In genomic region chr7:47484457-47484856, GRCh38 we compare ENCODE assay signal across 24 cellular contexts.
A peak's percentile ranks its signal among the peaks of the same experiment; 100 is the strongest.
DNase-seq lines count a peak whose midpoint lies in the region; ATAC-seq and TF ChIP-seq lines count a peak whose summit lies in the region.
"Had no signal": no experiment of that assay in that cellular context is flagged by ENCODE, and none has a peak within 500 bp of the region (broad histone marks: within the 10 kb centered on the region; RNA-seq: fewer than 3 reads in every experiment).

No MANE protein-coding gene starts in this region.

- H3K4me3 Mint-ChIP-seq in activated CD4-positive, alpha-beta T cell treated with anti-CD3 and anti-CD28 coated beads, Interleukin-2, amount 10 ng/mL, durations not matched to agents 24 days and 14 days: no peak overlapping the region
- H3K4me3 Mint-ChIP-seq: activated CD8-positive, alpha-beta T cell treated with anti-CD3 and anti-CD28 coated beads, Interleukin-2, amount 10 ng/mL, durations not matched to agents 7 days and 5 days; activated naive CD8-positive, alpha-beta T cell treated with anti-CD3 and anti-CD28 coated beads, Interleukin-2, amount 10 ng/mL, durations not matched to agents 7 days and 5 days; T-cell had no signal

- CTCF ChIA-PET in HEK293 (lab: Yijun Ruan, JAX): interaction anchor here (0.9 to 1.1 kb wide), 3 partner anchors 39 to 302 kb away, joined by 3 read pairs; no protein-coding TSS in a partner anchor
- CTCF ChIA-PET in RWPE1 (lab: Yijun Ruan, JAX): interaction anchor here (0.9 to 1.1 kb wide), 2 partner anchors 27 to 219 kb away, joined by 3 to 5 read pairs; no protein-coding TSS in a partner anchor

- ATAC-seq in right lobe of liver: no peak
- ATAC-seq: activated CD8-positive, alpha-beta T cell treated with anti-CD3 and anti-CD28 coated beads, Interleukin-2, amount 10 ng/mL, durations not matched to agents 7 days and 5 days; HCT116; left lung; T-cell had no signal

- peaks cover 10% of the 10 kb centered on the region for H3K4me1 ChIP-seq in HEK293 (ENCODE audit: control insufficient read depth, insufficient read depth, low read length)
- H3K4me1 ChIP-seq in right lobe of liver: peaks cover 0 to 52% (median 25%) of the 10 kb centered on the region in 4 donors
- peaks cover 0 to 52% (median 43%) of the 10 kb centered on the region in 4 donors for H3K4me1 ChIP-seq in sigmoid colon
- peaks cover 30% of the 10 kb centered on the region for H3K4me1 ChIP-seq in suprapubic skin

- no peaks in the 10 kb centered on the region for H3K36me3 ChIP-seq in HEK293 (ENCODE audit: control insufficient read depth in 2 of 2, insufficient read depth in 1 of 2, low read length in 2 of 2)
- H3K36me3 ChIP-seq in right lobe of liver: no peaks in the 10 kb centered on the region
- H3K36me3 ChIP-seq in sigmoid colon: no peaks in the 10 kb centered on the region
- no peaks in the 10 kb centered on the region for H3K36me3 ChIP-seq in suprapubic skin
- H3K36me3 ChIP-seq: left lung, SJCRH30 had no signal

- no peaks in the 10 kb centered on the region for H3K9me3 ChIP-seq in HEK293 (ENCODE audit: control insufficient read depth, insufficient read depth, low read depth, low read length)
- H3K9me3 ChIP-seq in right lobe of liver: no peaks in the 10 kb centered on the region
- no peaks in the 10 kb centered on the region for H3K9me3 ChIP-seq in sigmoid colon
- no peaks in the 10 kb centered on the region for H3K9me3 ChIP-seq in suprapubic skin
- H3K9me3 ChIP-seq: left lung, mucosa of descending colon, SJCRH30 had no signal

- no peak overlapping the region for H3K4me3 ChIP-seq in HEK293 (ENCODE audit: low read depth, low read length)
- no peak overlapping the region for H3K4me3 ChIP-seq in right lobe of liver
- no peak overlapping the region for H3K4me3 ChIP-seq in sigmoid colon
- H3K4me3 ChIP-seq in suprapubic skin: no peak overlapping the region
- H3K4me3 ChIP-seq: left lung, mucosa of descending colon, SJCRH30 had no signal

- peaks cover 5% of the 10 kb centered on the region for H3K9me3 Mint-ChIP-seq in activated CD4-positive, alpha-beta T cell treated with anti-CD3 and anti-CD28 coated beads, Interleukin-2, amount 10 ng/mL, durations not matched to agents 24 days and 14 days
- H3K9me3 Mint-ChIP-seq: activated naive CD8-positive, alpha-beta T cell treated with anti-CD3 and anti-CD28 coated beads, Interleukin-2, amount 10 ng/mL, durations not matched to agents 7 days and 5 days; T-cell had no signal

- intact Hi-C loops in right lobe of liver (cut with DNase I): no loop called here
- intact Hi-C loops in sigmoid colon (cut with DNase I): no loop called here
- intact Hi-C loops in activated CD4-positive, alpha-beta T cell treated with anti-CD3 and anti-CD28 coated beads, Interleukin-2, amount 10 ng/mL, durations not matched to agents 24 days and 14 days (cut with micrococcal nuclease): loop anchor here (5.0 kb wide), 3 partner anchors 122 to 603 kb away; partner anchors contain the start of genes C7orf57 and UPP1

- no peaks in the 10 kb centered on the region for H3K27me3 Mint-ChIP-seq in activated CD4-positive, alpha-beta T cell treated with anti-CD3 and anti-CD28 coated beads, Interleukin-2, amount 10 ng/mL, durations not matched to agents 24 days and 14 days
- H3K27me3 Mint-ChIP-seq: T-cell had no signal

- 100% methylated on average over 1 of the region's 7 CpGs for WGBS in right lobe of liver (ENCODE audit: insufficient coverage, low coverage, low lambda C conversion rate, missing lambda C conversion rate)
- 91 to 95% methylated on average over 7 of the region's 7 CpGs for WGBS in sigmoid colon, 2 donors
- WGBS in suprapubic skin: 89% methylated on average over 4 of the region's 7 CpGs

- peaks cover 28% of the 10 kb centered on the region for H3K4me1 Mint-ChIP-seq in activated CD4-positive, alpha-beta T cell treated with anti-CD3 and anti-CD28 coated beads, Interleukin-2, amount 10 ng/mL, durations not matched to agents 24 days and 14 days
- H3K4me1 Mint-ChIP-seq: activated naive CD8-positive, alpha-beta T cell treated with anti-CD3 and anti-CD28 coated beads, Interleukin-2, amount 10 ng/mL, durations not matched to agents 7 days and 5 days had no signal

- TF ChIP-seq CTCF in HEK293 (tag by site-specific recombination; IDR thresholded peaks at IDR 0.05) (no peak), RWPE1 (conservative IDR thresholded peaks at IDR 0.05; ENCODE audit: low read depth) (no peak), right lobe of liver (IDR thresholded peaks at IDR 0.05) (no peak), sigmoid colon (IDR thresholded peaks at IDR 0.05) (no peak), suprapubic skin (IDR thresholded peaks at IDR 0.05) (no peak)

- no peaks in the 10 kb centered on the region for H3K36me3 Mint-ChIP-seq in activated CD4-positive, alpha-beta T cell treated with anti-CD3 and anti-CD28 coated beads, Interleukin-2, amount 10 ng/mL, durations not matched to agents 24 days and 14 days (ENCODE audit: low read depth)
- H3K36me3 Mint-ChIP-seq: activated naive CD8-positive, alpha-beta T cell treated with anti-CD3 and anti-CD28 coated beads, Interleukin-2, amount 10 ng/mL, durations not matched to agents 7 days and 5 days; T-cell had no signal

- TF ChIP-seq POLR2A in right lobe of liver (IDR thresholded peaks at IDR 0.05): no peak
- TF ChIP-seq POLR2A in sigmoid colon (IDR thresholded peaks at IDR 0.05): no peak
- no peak for TF ChIP-seq POLR2A in suprapubic skin (IDR thresholded peaks at IDR 0.05)

- POLR2A ChIA-PET in HEK293 (lab: Yijun Ruan, JAX): interaction anchor here (0.7 to 1.0 kb wide), 2 partner anchors 70 to 120 kb away, joined by 3 read pairs; no protein-coding TSS in a partner anchor
- POLR2A ChIA-PET in RWPE1 (lab: Yijun Ruan, JAX; ENCODE audit: low non-redundant PET): interaction anchor here (0.6 kb wide), 1 partner anchor 77 kb away, joined by 13 read pairs; no protein-coding TSS in a partner anchor

- TF ChIP-seq EP300 in sigmoid colon (IDR thresholded peaks at IDR 0.05): no peak
- no peak for TF ChIP-seq EP300 in suprapubic skin (IDR thresholded peaks at IDR 0.05)

- H3K27ac Mint-ChIP-seq in activated CD4-positive, alpha-beta T cell treated with anti-CD3 and anti-CD28 coated beads, Interleukin-2, amount 10 ng/mL, durations not matched to agents 24 days and 14 days: no peak overlapping the region
- H3K27ac Mint-ChIP-seq: activated CD8-positive, alpha-beta T cell treated with anti-CD3 and anti-CD28 coated beads, Interleukin-2, amount 10 ng/mL, durations not matched to agents 7 days and 5 days; activated naive CD8-positive, alpha-beta T cell treated with anti-CD3 and anti-CD28 coated beads, Interleukin-2, amount 10 ng/mL, durations not matched to agents 7 days and 5 days; T-cell had no signal

- H3K27ac ChIP-seq in HEK293 (ENCODE audit: extremely low read depth, low read depth, low read length) (no peak overlapping the region), RWPE1 (peak overlapping the region; percentile 43), right lobe of liver (peak overlapping the region in 2 of 3 donors; percentile 71 to 78), sigmoid colon (peak overlapping the region in 3 of 4 donors; percentile 23 to 47 (median 38)), suprapubic skin (no peak overlapping the region)
- H3K27ac ChIP-seq: left lung had no signal

- no peak for DNase-seq in RWPE1 (ENCODE audit: low spot score)
- DNase-seq in right lobe of liver: no peak
- no peak for DNase-seq in sigmoid colon
- DNase-seq in suprapubic skin (ENCODE audit: low spot score in 2 of 2): no peak
- DNase-seq in activated CD4-positive, alpha-beta T cell treated with anti-CD3 and anti-CD28 coated beads, Interleukin-2, amount 10 ng/mL, durations not matched to agents 24 days and 14 days: no peak
- DNase-seq in GM19240 (ENCODE audit: insufficient read length, low spot score): no peak
- DNase-seq in NCI-H226: no peak
- DNase-seq: activated CD4-positive, alpha-beta T cell treated with anti-CD3 and anti-CD28 coated beads for 1 hour; activated CD8-positive, alpha-beta T cell treated with anti-CD3 and anti-CD28 coated beads, Interleukin-2, amount 10 ng/mL, durations not matched to agents 7 days and 5 days; activated effector memory CD4-positive, alpha-beta T cell treated with anti-CD3 and anti-CD28 coated beads, Interleukin-2, amount 50 U/mL, for 16 hours; activated naive CD8-positive, alpha-beta T cell treated with anti-CD3 and anti-CD28 coated beads, Interleukin-2, amount 10 ng/mL, durations not matched to agents 7 days and 5 days; activated T-cell treated with anti-CD3 and anti-CD28 coated beads for 4 hours; effector memory CD4-positive, alpha-beta T cell; mucosa of descending colon; NCI-H1417 treated with DMSO at 0.1 percent for 48 hours; NCI-H446 treated with DMSO at 0.1 percent for 48 hours; OCI-M1; stimulated activated CD4-positive, alpha-beta T cell treated with anti-CD3 and anti-CD28 coated beads, Interleukin-2, amount 100 ng/mL, for 48 hours; stimulated activated naive CD4-positive, alpha-beta T cell; T-cell had no signal

- H3K27me3 ChIP-seq in right lobe of liver: no peaks in the 10 kb centered on the region
- H3K27me3 ChIP-seq in sigmoid colon: no peaks in the 10 kb centered on the region
- no peaks in the 10 kb centered on the region for H3K27me3 ChIP-seq in suprapubic skin
- H3K27me3 ChIP-seq: left lung, SJCRH30 had no signal

TF ChIP-seq in HEK293, 187 proteins besides CTCF, POLR2A, EP300 and RAD21:
- TF ChIP-seq GLIS1 (tag by site-specific recombination; IDR thresholded peaks at IDR 0.05) (no peak), ZNF549 (tag by site-specific recombination; IDR thresholded peaks at IDR 0.05) (no peak), SETDB1 (IDR thresholded peaks at IDR 0.05; ENCODE audit: insufficient read length, low read length) (peak; percentile 36), KLF17 (tag by site-specific recombination; IDR thresholded peaks at IDR 0.05) (no peak)

Comparison
In these comparisons a context has a peak if more than half of its experiments do, and no peak if none do; other contexts are left out.
1. H3K27ac ChIP-seq: peak in RWPE1 (single experiment), right lobe of liver (2 of 3) and sigmoid colon (3 of 4); none in HEK293 (single experiment) and suprapubic skin (single experiment).